12 cellular contexts compared by ENCODE assay signal in the genomic region with DNA sequence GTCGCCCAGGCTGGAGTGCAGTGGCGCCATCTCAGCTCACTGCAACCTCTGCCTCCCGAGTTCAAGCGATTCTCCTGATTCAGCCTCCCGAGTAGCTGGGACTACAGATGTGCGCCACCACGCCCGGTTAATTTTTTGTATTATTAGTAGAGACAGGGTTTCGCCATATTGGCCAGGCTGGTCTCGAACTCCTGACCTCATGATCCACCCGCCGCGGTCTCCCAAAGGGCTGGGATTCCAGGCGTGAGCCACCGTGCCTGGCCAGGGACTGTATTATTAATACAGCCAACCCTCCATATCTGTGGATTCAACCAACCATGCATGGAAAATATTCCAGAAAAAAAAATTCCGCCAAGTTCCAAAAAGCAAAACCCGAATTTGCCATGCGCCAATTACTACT. TPM values are rescaled to one million over a fixed set of nuclear protein-coding genes. Genes with fewer than 3 reads are reported as not detected.
DNase-seq lines count a peak whose midpoint lies in the region; ATAC-seq and TF ChIP-seq lines count a peak whose summit lies in the region.
"Not testable (repeated sequence)": the region's sequence is repeated elsewhere in the genome, so short reads cannot be mapped to it uniquely, and the experiment has no call there.
"Had no signal": no experiment of that assay in that cellular context is flagged by ENCODE, and none has a peak within 500 bp of the region (broad histone marks: within the 10 kb centered on the region; RNA-seq: fewer than 3 reads in every experiment).

No MANE protein-coding gene starts in this region.

- CTCF ChIA-PET in HEK293 (lab: Yijun Ruan, JAX): interaction anchor here (0.6 to 4.5 kb wide), 6 partner anchors 9 to 240 kb away, joined by 3 to 26 read pairs (median 5); no protein-coding TSS in a partner anchor

- not testable (repeated sequence) for H3K4me1 Mint-ChIP-seq in activated T-cell treated with anti-CD3 and anti-CD28 coated beads, Interleukin-2, amount 50 U/mL, for 4 hours (ENCODE audit: low read depth); activated naive CD8-positive, alpha-beta T cell (ENCODE audit: low read depth)
- H3K4me1 Mint-ChIP-seq in naive B cell: peaks cover 9 to 18% (median 10%) of the 10 kb centered on the region in 3 donors
- H3K4me1 Mint-ChIP-seq in neural crest cell: peaks cover 18% of the 10 kb centered on the region

- POLR2A ChIA-PET in HEK293 (lab: Yijun Ruan, JAX): not testable (repeated sequence)

- TF ChIP-seq POLR2A in gastroesophageal sphincter (IDR thresholded peaks at IDR 0.05); spleen (IDR thresholded peaks at IDR 0.05): not testable (repeated sequence)

- not testable (repeated sequence) for H3K27ac ChIP-seq in HEK293 (ENCODE audit: extremely low read depth, low read depth, low read length); spleen
- H3K27ac ChIP-seq in gastroesophageal sphincter: peak overlapping the region in 3 of 4 donors; percentile 94 to 98 (median 97)

- WGBS in gastroesophageal sphincter (ENCODE audit: low coverage in 1 of 2), 2 donors: 96% methylated on average over 4 to 15 of the region's 18 CpGs
- WGBS in spleen, 5 donors: 94 to 98% (median 95%) methylated on average over 18 of the region's 18 CpGs

- H3K27me3 Mint-ChIP-seq in activated T-cell treated with anti-CD3 and anti-CD28 coated beads, Interleukin-2, amount 50 U/mL, for 4 hours (ENCODE audit: low read depth): peaks cover 47% of the 10 kb centered on the region
- peaks cover 17% of the 10 kb centered on the region for H3K27me3 Mint-ChIP-seq in activated naive CD8-positive, alpha-beta T cell
- peaks cover 24 to 79% (median 73%) of the 10 kb centered on the region in 3 donors for H3K27me3 Mint-ChIP-seq in naive B cell
- H3K27me3 Mint-ChIP-seq in neural crest cell (ENCODE audit: low read depth): not testable (repeated sequence)

- not testable (repeated sequence) for H3K4me3 ChIP-seq in HEK293 (ENCODE audit: low read depth, low read length); gastroesophageal sphincter; spleen

- H3K36me3 ChIP-seq in HEK293 (ENCODE audit: control insufficient read depth in 2 of 2, insufficient read depth in 1 of 2, low read length in 2 of 2); gastroesophageal sphincter; spleen: not testable (repeated sequence)

- not testable (repeated sequence) for H3K4me1 ChIP-seq in HEK293 (ENCODE audit: control insufficient read depth, insufficient read depth, low read length)
- peaks cover 0 to 24% (median 3%) of the 10 kb centered on the region in 3 donors for H3K4me1 ChIP-seq in gastroesophageal sphincter
- peaks cover 0 to 23% (median 18%) of the 10 kb centered on the region in 6 donors for H3K4me1 ChIP-seq in spleen

- H3K27me3 ChIP-seq in gastroesophageal sphincter: not testable (repeated sequence)
- H3K27me3 ChIP-seq in spleen (replicated peaks in 1 of 7): peaks cover 2 to 82% (median 23%) of the 10 kb centered on the region in 7 donors

- not testable (repeated sequence) for TF ChIP-seq CTCF in HEK293 (tag by site-specific recombination; IDR thresholded peaks at IDR 0.05); gastroesophageal sphincter (IDR thresholded peaks at IDR 0.05); neural crest cell (conservative IDR thresholded peaks at IDR 0.05); spleen (IDR thresholded peaks at IDR 0.05 in 8 of 11, conservative IDR thresholded peaks at IDR 0.05 in 3 of 11)

- DNase-seq in activated T-cell treated with anti-CD3 and anti-CD28 coated beads, Interleukin-2, amount 50 U/mL, for 4 hours; naive B cell; neural crest cell (ENCODE audit: low read depth, low spot score): not testable (repeated sequence)
- peak; percentile 37 for DNase-seq in spleen

- not testable (repeated sequence) for H3K27ac Mint-ChIP-seq in activated naive CD8-positive, alpha-beta T cell; neural crest cell (ENCODE audit: unreplicated experiment)
- H3K27ac Mint-ChIP-seq in naive B cell: peak overlapping the region in 1 of 6 donors; percentile 47

- not testable (repeated sequence) for ATAC-seq in activated T-cell treated with anti-CD3 and anti-CD28 coated beads, Interleukin-2, amount 50 U/mL, for 4 hours; gastroesophageal sphincter; naive B cell (ENCODE audit: low read depth in 2 of 2)

- not testable (repeated sequence) for H3K36me3 Mint-ChIP-seq in activated T-cell treated with anti-CD3 and anti-CD28 coated beads, Interleukin-2, amount 50 U/mL, for 4 hours (ENCODE audit: insufficient read depth); activated naive CD8-positive, alpha-beta T cell; naive B cell; neural crest cell (ENCODE audit: low read depth)

- H3K9me3 Mint-ChIP-seq in activated T-cell treated with anti-CD3 and anti-CD28 coated beads, Interleukin-2, amount 50 U/mL, for 4 hours; activated naive CD8-positive, alpha-beta T cell (ENCODE audit: low read depth); naive B cell; neural crest cell: not testable (repeated sequence)

- TF ChIP-seq EP300 in gastroesophageal sphincter (IDR thresholded peaks at IDR 0.05): not testable (repeated sequence)

- peak overlapping the region; percentile 45 for H3K4me3 Mint-ChIP-seq in activated T-cell treated with anti-CD3 and anti-CD28 coated beads, Interleukin-2, amount 50 U/mL, for 4 hours
- peak overlapping the region; percentile 70 for H3K4me3 Mint-ChIP-seq in activated naive CD8-positive, alpha-beta T cell
- peak overlapping the region in 7 of 8 donors; percentile 30 to 77 (median 59) for H3K4me3 Mint-ChIP-seq in naive B cell
- peak overlapping the region; percentile 47 for H3K4me3 Mint-ChIP-seq in neural crest cell

- intact Hi-C loops in spleen (cut with DNase I; ENCODE audit: low total_unique reads): not testable (repeated sequence)

- not testable (repeated sequence) for H3K9me3 ChIP-seq in HEK293 (ENCODE audit: control insufficient read depth, insufficient read depth, low read depth, low read length); gastroesophageal sphincter; spleen

TF ChIP-seq in HEK293, 187 proteins besides CTCF, POLR2A, EP300 and RAD21:
- TF ChIP-seq ZNF664 (tag by site-specific recombination; IDR thresholded peaks at IDR 0.05): 0 out of 2 replicates have a peak, but pooled peaks have one; percentile 2

RNA-seq across cellular contexts. Expression of gene SYNM, which starts 44.7 kb away (rescaled TPM):
- total RNA-seq in activated T-cell treated with anti-CD3 and anti-CD28 coated beads, Interleukin-2, amount 50 U/mL, for 4 hours: under 1 TPM; 0.42 to 0.60 (median 0.53) TPM
- total RNA-seq in gastroesophageal sphincter: 1,000 to 10,000 TPM; 1,155 to 2,820 (median 1,765) TPM
- not detected for polyA plus RNA-seq in naive B cell (ENCODE audit: low read depth in 6 of 6)
- 3.1 and 3.5 TPM in 2 replicates for total RNA-seq in neural crest cell
- 1 to 10 TPM; 3.3 to 9.4 (median 4.1) TPM for total RNA-seq in spleen
- polyA plus RNA-seq in spleen: 10 to 100 TPM in 1 of 3 donors, 1 to 10 TPM in 2; 4.1 to 10.7 (median 4.2) TPM

RNA-seq across cellular contexts. Expression of gene PGPEP1L, which starts 52.6 kb away (rescaled TPM):
- total RNA-seq in activated T-cell treated with anti-CD3 and anti-CD28 coated beads, Interleukin-2, amount 50 U/mL, for 4 hours: not detected
- total RNA-seq in gastroesophageal sphincter (not detected), neural crest cell (not detected in 2 replicates), spleen (not detected)
- polyA plus RNA-seq in naive B cell (ENCODE audit: low read depth in 6 of 6) (not detected), spleen (under 1 TPM in 1 of 3 donors, not detected in 2; 0.13 TPM)
- total RNA-seq: A673, Calu3, LHCN-M2, MCF 10A, OCI-LY7 had no signal

Comparison
In these comparisons a context has a peak if more than half of its experiments do, and no peak if none do; other contexts are left out.
1. RNA of gene SYNM, which starts 44.7 kb away (total RNA-seq): 1,155 to 2,820 TPM in gastroesophageal sphincter; 3.3 to 9.4 TPM in spleen, 3.1 to 3.5 TPM in neural crest cell and 0.42 to 0.60 TPM in activated T-cell treated with anti-CD3 and anti-CD28 coated beads, Interleukin-2, amount 50 U/mL, for 4 hours; every median in the first group is over 100 times any median in the second.
2. Peak in every context shown above with its lines, with median percentiles within 50 percentile points of each other: H3K4me3 Mint-ChIP-seq.